Comparison of ENCODE assay signal across 8 cellular contexts in genomic region chr1:109282497-109282951, GRCh38. TPM values are rescaled to one million over a fixed set of nuclear protein-coding genes. Genes with fewer than 3 reads are reported as not detected.
DNase-seq lines count a peak whose midpoint lies in the region; ATAC-seq and TF ChIP-seq lines count a peak whose summit lies in the region.

No MANE protein-coding gene starts in this region.

- H3K9me3 ChIP-seq in BLaER1 treated with 17β-estradiol and CSF1 and Interleukin-3, amounts not matched to agents 10 nM and 100 nM (replicated peaks in 1 of 11) = no peaks in the 10 kb centered on the region
- no peaks in the 10 kb centered on the region for H3K9me3 ChIP-seq in ectodermal cell (ENCODE audit: control insufficient read depth, low read length)
- H3K9me3 ChIP-seq in neural cell (ENCODE audit: low read length) = no peaks in the 10 kb centered on the region

- H3K79me2 ChIP-seq in neural cell (replicated peaks; ENCODE audit: insufficient read depth, low read length) = peaks cover 7% of the 10 kb centered on the region

- no peak for TF ChIP-seq RAD21 in neural cell (conservative IDR thresholded peaks at IDR 0.05)

- H4K20me1 ChIP-seq in BLaER1 treated with 17β-estradiol and CSF1 and Interleukin-3, amounts not matched to agents 10 nM and 100 nM = no peaks in the 10 kb centered on the region
- H4K20me1 ChIP-seq in neural cell (ENCODE audit: insufficient read depth) = no peaks in the 10 kb centered on the region

- peak overlapping the region; percentile 61 to 84 (median 71) for H3K4me3 ChIP-seq in BLaER1 treated with 17β-estradiol and CSF1 and Interleukin-3, amounts not matched to agents 10 nM and 100 nM
- peak overlapping the region; percentile 85 for H3K4me3 ChIP-seq in ectodermal cell (ENCODE audit: insufficient read depth, low read depth, low read length)
- peak overlapping the region; percentile 74 for H3K4me3 ChIP-seq in neural cell (ENCODE audit: low read length)

- H3K27me3 ChIP-seq in BLaER1 treated with 17β-estradiol and CSF1 and Interleukin-3, amounts not matched to agents 10 nM and 100 nM = no peaks in the 10 kb centered on the region
- no peaks in the 10 kb centered on the region for H3K27me3 ChIP-seq in ectodermal cell (ENCODE audit: control insufficient read depth, insufficient read depth, low read length, poor library complexity, severe bottlenecking)
- no peaks in the 10 kb centered on the region for H3K27me3 ChIP-seq in neural cell (ENCODE audit: insufficient read depth, low read depth, low read length)

- no peaks in the 10 kb centered on the region for H3F3A ChIP-seq in neural cell (ENCODE audit: insufficient read depth, low read length, poor library complexity, severe bottlenecking)

- no peak for TF ChIP-seq EP300 in neural cell (conservative IDR thresholded peaks at IDR 0.05; ENCODE audit: poor library complexity, severe bottlenecking)

- peak overlapping the region in 10 of 11 experiments; percentile 19 to 88 (median 78); a peak in 17 of 22 replicates for H3K27ac ChIP-seq in BLaER1 treated with 17β-estradiol and CSF1 and Interleukin-3, amounts not matched to agents 10 nM and 100 nM
- H3K27ac ChIP-seq in ectodermal cell (ENCODE audit: insufficient read depth, low read depth, low read length, poor library complexity, severe bottlenecking) (no peak overlapping the region), neural cell (ENCODE audit: low read length) (no peak overlapping the region)

- H3K9ac ChIP-seq in BLaER1 treated with 17β-estradiol and CSF1 and Interleukin-3, amounts not matched to agents 10 nM and 100 nM = peak overlapping the region; percentile 73 to 85 (median 80); a peak in 21 of 22 replicates
- H3K9ac ChIP-seq in neural cell (ENCODE audit: low read length) = peak overlapping the region; percentile 72

- peaks cover 30 to 54% (median 44%) of the 10 kb centered on the region in 10 experiments for H3K4me1 ChIP-seq in BLaER1 treated with 17β-estradiol and CSF1 and Interleukin-3, amounts not matched to agents 10 nM and 100 nM
- H3K4me1 ChIP-seq in ectodermal cell (ENCODE audit: control insufficient read depth, insufficient read depth, low read length) = peaks cover 7% of the 10 kb centered on the region

- no peaks in the 10 kb centered on the region for H3K9me2 ChIP-seq in neural cell (ENCODE audit: insufficient read depth, low read length)

- H2AFZ ChIP-seq in neural cell (ENCODE audit: low read depth, low read length) = peak overlapping the region; percentile 96

- WGBS in ectodermal cell, 2 experiments = 4 to 5% methylated on average over 10 of the region's 10 CpGs

- peaks cover 0 to 33% (median 19%) of the 10 kb centered on the region in 11 experiments; a peak in 16 of 22 replicates for H3K36me3 ChIP-seq in BLaER1 treated with 17β-estradiol and CSF1 and Interleukin-3, amounts not matched to agents 10 nM and 100 nM
- H3K36me3 ChIP-seq in ectodermal cell (ENCODE audit: control insufficient read depth, insufficient read depth, low read length) = peaks cover 9% of the 10 kb centered on the region
- no peaks in the 10 kb centered on the region for H3K36me3 ChIP-seq in neural cell (ENCODE audit: insufficient read depth, low read length)

- H3K4me2 ChIP-seq in BLaER1 treated with 17β-estradiol and CSF1 and Interleukin-3, amounts not matched to agents 10 nM and 100 nM = peak overlapping the region; percentile 82 to 99 (median 95)
- peak overlapping the region; percentile 72 for H3K4me2 ChIP-seq in neural cell (ENCODE audit: low read length)

- no peak for TF ChIP-seq CTCF in neural cell (IDR thresholded peaks at IDR 0.05; ENCODE audit: poor library complexity, severe bottlenecking)

- DNase-seq in LoVo (ENCODE audit: low spot score) (peak; percentile 19), CD1c-positive myeloid dendritic cell (ENCODE audit: extremely low spot score) (no peak), NCI-H510A treated with DMSO at 0.1 percent for 48 hours (lab: John Stamatoyannopoulos, UW) (no peak), hepatic stellate cell (ENCODE audit: low spot score) (no peak)

- no peak for ATAC-seq in GM21381 (IDR thresholded peaks at IDR 0.05; ENCODE audit: unreplicated experiment)

TF ChIP-seq in neural cell, 6 proteins besides CTCF, POLR2A, EP300 and RAD21:
- TF ChIP-seq REST (IDR thresholded peaks at IDR 0.05; ENCODE audit: borderline replicate concordance) (no peak), POLR2AphosphoS5 (IDR thresholded peaks at IDR 0.05) (no peak), SMC3 (conservative IDR thresholded peaks at IDR 0.05; ENCODE audit: poor library complexity) (no peak), MXI1 (conservative IDR thresholded peaks at IDR 0.05; ENCODE audit: poor library complexity, severe bottlenecking) (no peak), EZH2 (IDR thresholded peaks at IDR 0.05; ENCODE audit: borderline replicate concordance, insufficient read depth, low read length, poor library complexity, severe bottlenecking) (no peak), TAF1 (IDR thresholded peaks at IDR 0.05; ENCODE audit: low read depth) (no peak)

RNA-seq across cellular contexts. Expression of gene PSRC1, which starts 0.4 kb away (rescaled TPM):
- polyA plus RNA-seq in ectodermal cell (2013, experiment 1 of 4) = 69.0 TPM
- 61.2 TPM for polyA plus RNA-seq in ectodermal cell (2013, experiment 2 of 4)
- polyA plus RNA-seq in ectodermal cell (2013, experiment 3 of 4) = 62.7 TPM
- 68.0 TPM for polyA plus RNA-seq in ectodermal cell (2013, experiment 4 of 4)
- 5.4 and 7.9 TPM in 2 replicates for polyA plus RNA-seq in neural cell
- 3.0 and 3.4 TPM in 2 replicates for polyA minus RNA-seq in neural cell

RNA-seq across cellular contexts. Expression of gene MYBPHL, which starts 24.3 kb away (rescaled TPM):
- polyA plus RNA-seq in ectodermal cell (2013, experiment 1 of 4) = not detected
- polyA plus RNA-seq in ectodermal cell (2013, experiment 2 of 4) = not detected
- not detected for polyA plus RNA-seq in ectodermal cell (2013, experiment 3 of 4)
- polyA plus RNA-seq in ectodermal cell (2013, experiment 4 of 4) = not detected
- 0.78 and 1.6 TPM in 2 replicates for polyA plus RNA-seq in neural cell
- 0.73 and 0.93 TPM in 2 replicates for polyA minus RNA-seq in neural cell

RNA-seq across cellular contexts. Expression of gene CELSR2, which starts 33.2 kb away (rescaled TPM):
- 31.0 TPM for polyA plus RNA-seq in ectodermal cell (2013, experiment 1 of 4)
- polyA plus RNA-seq in ectodermal cell (2013, experiment 2 of 4) = 40.1 TPM
- 35.2 TPM for polyA plus RNA-seq in ectodermal cell (2013, experiment 3 of 4)
- 42.8 TPM for polyA plus RNA-seq in ectodermal cell (2013, experiment 4 of 4)
- polyA plus RNA-seq in neural cell = 7.9 and 9.5 TPM in 2 replicates
- 54.3 and 59.2 TPM in 2 replicates for polyA minus RNA-seq in neural cell

Comparison
In these comparisons a context has a peak if more than half of its experiments do, and no peak if none do; other contexts are left out.
1. H3K27ac ChIP-seq: peak in BLaER1 treated with 17β-estradiol and CSF1 and Interleukin-3, amounts not matched to agents 10 nM and 100 nM (10 of 11); none in ectodermal cell (single experiment) and neural cell (single experiment).
2. Peak in every context shown above with its lines, with median percentiles within 50 percentile points of each other: H3K4me3 ChIP-seq.